ENCODE assay signal across 1 cellular context in the genomic region with DNA sequence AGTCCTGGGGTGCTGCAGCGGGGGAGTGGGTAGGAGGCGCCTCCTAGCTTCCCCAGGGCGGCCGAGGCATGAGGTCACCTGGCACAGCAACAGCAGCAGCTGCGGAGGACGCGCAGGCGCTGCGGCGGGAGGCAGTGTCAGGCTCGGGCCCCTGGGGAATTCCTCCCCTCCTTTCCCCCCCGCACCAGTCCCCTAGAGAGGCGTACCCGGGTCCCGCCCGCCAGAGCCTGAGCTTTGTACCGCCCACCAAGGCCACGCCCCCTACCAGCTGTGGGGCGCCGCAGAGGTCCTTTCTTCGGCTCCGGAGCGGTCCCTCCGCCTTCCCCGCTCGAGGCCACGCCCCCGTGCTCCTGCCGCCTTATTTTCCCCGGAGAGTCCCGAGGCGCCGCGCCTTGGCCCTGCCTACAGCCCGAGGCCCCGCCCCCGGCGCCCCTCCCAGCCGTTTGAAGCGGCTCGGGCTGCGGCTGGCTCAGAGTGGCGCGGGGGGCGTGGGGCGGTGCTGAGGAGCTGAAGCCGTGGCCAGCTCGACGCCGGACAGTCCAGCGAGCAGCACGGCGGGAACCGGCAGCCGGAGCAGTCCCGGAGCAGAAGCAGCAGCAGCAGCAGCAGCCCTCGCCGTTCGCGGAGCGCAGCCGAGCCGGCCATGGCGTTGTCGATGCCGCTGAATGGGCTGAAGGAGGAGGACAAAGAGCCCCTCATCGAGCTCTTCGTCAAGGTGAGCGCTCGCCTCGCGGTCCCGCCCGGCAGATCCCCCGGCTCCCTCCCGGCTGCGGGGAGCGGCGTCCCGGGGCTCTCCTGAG.
TF ChIP-seq lines count a peak whose summit lies in the region.

A gene (plus strand): TSS at position 537 of the 800 bp plus-strand sequence. CDS start 107 bp downstream, at position 644.

TF ChIP-seq in HCT116, 20 proteins besides CTCF, POLR2A, EP300 and RAD21 (continued from another document):
- TF ChIP-seq, protein P1, sequence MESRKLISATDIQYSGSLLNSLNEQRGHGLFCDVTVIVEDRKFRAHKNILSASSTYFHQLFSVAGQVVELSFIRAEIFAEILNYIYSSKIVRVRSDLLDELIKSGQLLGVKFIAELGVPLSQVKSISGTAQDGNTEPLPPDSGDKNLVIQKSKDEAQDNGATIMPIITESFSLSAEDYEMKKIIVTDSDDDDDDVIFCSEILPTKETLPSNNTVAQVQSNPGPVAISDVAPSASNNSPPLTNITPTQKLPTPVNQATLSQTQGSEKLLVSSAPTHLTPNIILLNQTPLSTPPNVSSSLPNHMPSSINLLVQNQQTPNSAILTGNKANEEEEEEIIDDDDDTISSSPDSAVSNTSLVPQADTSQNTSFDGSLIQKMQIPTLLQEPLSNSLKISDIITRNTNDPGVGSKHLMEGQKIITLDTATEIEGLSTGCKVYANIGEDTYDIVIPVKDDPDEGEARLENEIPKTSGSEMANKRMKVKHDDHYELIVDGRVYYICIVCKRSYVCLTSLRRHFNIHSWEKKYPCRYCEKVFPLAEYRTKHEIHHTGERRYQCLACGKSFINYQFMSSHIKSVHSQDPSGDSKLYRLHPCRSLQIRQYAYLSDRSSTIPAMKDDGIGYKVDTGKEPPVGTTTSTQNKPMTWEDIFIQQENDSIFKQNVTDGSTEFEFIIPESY (IDR thresholded peaks at IDR 0.05; ENCODE audit: extremely low read depth, insufficient replicate concordance, low read length) = peak; percentile 6
- TF ChIP-seq CEBPB (IDR thresholded peaks at IDR 0.05; ENCODE audit: low read depth) = no peak
- TF ChIP-seq ZFX (IDR thresholded peaks at IDR 0.05) = no peak
